ENCODE assay signal across 12 cellular contexts in the genomic region with DNA sequence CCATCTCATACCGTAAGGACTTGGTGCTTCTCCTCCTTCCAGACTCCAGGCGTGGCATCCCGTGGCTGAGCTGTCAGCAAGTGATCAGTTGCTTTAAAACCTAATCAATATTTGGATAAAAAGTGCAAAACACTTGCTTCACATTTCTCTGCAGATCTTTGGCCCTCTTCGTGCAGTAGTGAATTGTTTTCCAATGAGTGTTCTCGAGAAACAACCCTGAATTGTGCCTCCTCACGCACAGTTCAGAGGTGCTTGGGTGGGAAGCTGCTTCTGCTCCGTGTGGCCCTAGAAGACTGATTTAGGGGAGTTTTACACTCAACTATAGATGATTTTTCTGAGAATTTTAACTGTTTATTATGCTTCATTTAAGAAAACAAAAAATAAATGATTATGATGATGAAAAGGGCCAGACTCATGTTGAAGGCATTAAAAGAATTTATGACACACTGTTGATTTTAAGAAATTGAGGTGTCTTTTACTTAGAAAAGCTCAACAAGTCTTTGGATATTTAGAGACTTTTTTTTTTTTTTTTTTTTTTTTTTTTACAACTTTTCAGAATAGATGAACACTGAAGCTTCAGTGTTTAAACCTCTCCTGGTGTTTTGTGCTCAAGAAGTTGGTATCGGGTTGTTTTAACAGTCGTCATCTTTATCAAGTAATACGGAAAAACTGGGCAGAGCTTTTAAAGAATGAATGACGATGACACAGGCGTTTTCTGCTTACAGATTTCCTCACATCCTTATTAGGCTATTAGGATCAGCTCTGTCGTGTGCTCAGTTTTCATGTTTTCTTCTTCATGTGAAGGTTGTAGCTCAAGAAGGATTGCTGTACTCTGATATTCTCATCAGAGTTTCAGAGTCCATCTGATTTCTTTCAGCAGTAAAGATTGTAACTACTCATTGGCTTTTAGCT. TPM values are rescaled to one million over a fixed set of nuclear protein-coding genes. Genes with fewer than 3 reads are reported as not detected.
DNase-seq lines count a peak whose midpoint lies in the region; ATAC-seq, FAIRE-seq and TF ChIP-seq lines count a peak whose summit lies in the region.
"Had no signal": no experiment of that assay in that cellular context is flagged by ENCODE, and none has a peak within 500 bp of the region (broad histone marks: within the 10 kb centered on the region; RNA-seq: fewer than 3 reads in every experiment).

No MANE protein-coding gene starts in this region.

- H3K27ac Mint-ChIP-seq in nephron: peak overlapping the region; percentile 78 to 95 (median 93)
- H3K27ac Mint-ChIP-seq: activated T-cell treated with anti-CD3 and anti-CD28 coated beads, Interleukin-2, amount 50 U/mL, for 72 hours had no signal

- 71 to 77% (median 73%) methylated on average over 13 of the region's 13 CpGs for WGBS in heart left ventricle, 4 donors
- 17 to 26% methylated on average over 13 of the region's 13 CpGs for WGBS in aorta, 2 donors
- 84 to 91% methylated on average over 13 of the region's 13 CpGs for WGBS in body of pancreas, 2 donors

- H3K9me3 ChIP-seq in heart left ventricle (no peaks in the 10 kb centered on the region), aorta (ENCODE audit: control insufficient read depth, low read length) (no peaks in the 10 kb centered on the region), body of pancreas (no peaks in the 10 kb centered on the region)

- FAIRE-seq in endometrium (lab: Jason Lieb, UNC): peak; percentile 57

- no peaks in the 10 kb centered on the region for H3K27me3 Mint-ChIP-seq in nephron (ENCODE audit: low read depth)

- H3K4me3 Mint-ChIP-seq in nephron: no peak overlapping the region
- H3K4me3 Mint-ChIP-seq: activated T-cell treated with anti-CD3 and anti-CD28 coated beads, Interleukin-2, amount 50 U/mL, for 72 hours had no signal

- H3K9me3 Mint-ChIP-seq in nephron: no peaks in the 10 kb centered on the region
- H3K9me3 Mint-ChIP-seq: activated T-cell treated with anti-CD3 and anti-CD28 coated beads, Interleukin-2, amount 50 U/mL, for 72 hours had no signal

- H3K4me3 ChIP-seq in heart left ventricle (no peak overlapping the region), aorta (ENCODE audit: low read length in 2 of 2) (no peak overlapping the region), body of pancreas (no peak overlapping the region)

- DNase-seq in heart left ventricle: no peak
- DNase-seq in cardiac septum (ENCODE audit: low spot score): no peak
- no peak for DNase-seq in aorta
- DNase-seq in NCI-H1930 (lab: John Stamatoyannopoulos, UW): no peak
- no peak for DNase-seq in body of pancreas
- DNase-seq: ACHN; activated T-cell treated with anti-CD3 and anti-CD28 coated beads, Interleukin-2, amount 50 U/mL, for 72 hours; NCI-H1105 treated with DMSO at 0.1 percent for 48 hours had no signal

- H3K36me3 ChIP-seq in heart left ventricle (peaks cover 0 to 91% (median 82%) of the 10 kb centered on the region in 9 donors), aorta (ENCODE audit: control insufficient read depth in 1 of 2, insufficient read depth in 2 of 2, low read length in 1 of 2) (peaks cover 2% of the 10 kb centered on the region in 2 donors), body of pancreas (replicated peaks in 1 of 2; ENCODE audit: insufficient read depth in 1 of 2, low read depth in 2 of 2) (peaks cover 0 to 20% of the 10 kb centered on the region in 2 donors)

- intact Hi-C loops in heart left ventricle (cut with DNase I): loop anchor here in 2 of 10 donors (5.0 to 10.0 kb wide), 3 partner anchors 34 to 216 kb away; no protein-coding TSS in a partner anchor
- intact Hi-C loops in cardiac septum (cut with DNase I): loop anchor here (5.0 kb wide), 2 partner anchors 34 to 129 kb away; no protein-coding TSS in a partner anchor
- intact Hi-C loops in aorta (cut with DNase I): loop anchor here (10.0 kb wide), 2 partner anchors 166 to 366 kb away; a partner anchor contains a TSS
- intact Hi-C loops in body of pancreas (cut with DNase I): no loop called here

- H3K27ac ChIP-seq in heart left ventricle: peak overlapping the region; percentile 43 to 83 (median 72)
- H3K27ac ChIP-seq in aorta (ENCODE audit: low read depth in 1 of 2, low read length in 2 of 2): peak overlapping the region; percentile 88 to 89
- peak overlapping the region in 1 of 4 donors; percentile 4 for H3K27ac ChIP-seq in body of pancreas

- H3K4me1 ChIP-seq in heart left ventricle (peaks cover 11 to 57% (median 40%) of the 10 kb centered on the region in 12 donors), aorta (ENCODE audit: control insufficient read depth in 1 of 2, insufficient read depth in 2 of 2, low read length in 2 of 2) (peaks cover 3 to 7% of the 10 kb centered on the region in 2 donors), body of pancreas (peaks cover 18% of the 10 kb centered on the region)

- no peak for TF ChIP-seq POLR2A in heart left ventricle (IDR thresholded peaks at IDR 0.05)
- no peak for TF ChIP-seq POLR2A in body of pancreas (IDR thresholded peaks at IDR 0.05)

- H3K4me1 Mint-ChIP-seq in nephron: peaks cover 40% of the 10 kb centered on the region

- no peak for ATAC-seq in heart left ventricle
- no peak for ATAC-seq in aorta (ENCODE audit: low FRiP score)
- no peak for ATAC-seq in GM18511 (IDR thresholded peaks at IDR 0.05; ENCODE audit: unreplicated experiment)
- ATAC-seq in body of pancreas: no peak
- ATAC-seq: activated T-cell treated with anti-CD3 and anti-CD28 coated beads, Interleukin-2, amount 50 U/mL, for 72 hours had no signal

- H3K36me3 Mint-ChIP-seq in nephron (ENCODE audit: low read depth): peaks cover 74% of the 10 kb centered on the region

- H3K27me3 ChIP-seq in heart left ventricle: no peaks in the 10 kb centered on the region
- H3K27me3 ChIP-seq in aorta (ENCODE audit: control insufficient read depth in 1 of 2, insufficient read depth in 2 of 2, low read length in 1 of 2): no peaks in the 10 kb centered on the region
- H3K27me3 ChIP-seq in body of pancreas: no peaks in the 10 kb centered on the region

- TF ChIP-seq CTCF in heart left ventricle (IDR thresholded peaks at IDR 0.05) (no peak), nephron (IDR thresholded peaks at IDR 0.05; ENCODE audit: unreplicated experiment in 3 of 3) (no peak), body of pancreas (IDR thresholded peaks at IDR 0.05) (no peak)

RNA-seq across cellular contexts. Expression of a gene that starts 39.5 kb away (rescaled TPM):
- under 1 TPM in 3 of 9 donors, not detected in 6; 0.35 to 0.43 (median 0.35) TPM for total RNA-seq in heart left ventricle
- polyA plus RNA-seq in heart left ventricle: under 1 TPM; 0.15 to 0.57 TPM
- total RNA-seq in cardiac septum: 0.70 TPM
- 1 to 10 TPM in 1 of 2 donors, under 1 TPM in 1; 0.96 to 1.8 TPM for total RNA-seq in aorta
- polyA plus RNA-seq in aorta: 1 to 10 TPM; 1.6 to 5.5 TPM
- total RNA-seq in body of pancreas: not detected
- total RNA-seq: OCI-LY7 had no signal
